2 cellular contexts compared by ENCODE assay signal in the genomic region with DNA sequence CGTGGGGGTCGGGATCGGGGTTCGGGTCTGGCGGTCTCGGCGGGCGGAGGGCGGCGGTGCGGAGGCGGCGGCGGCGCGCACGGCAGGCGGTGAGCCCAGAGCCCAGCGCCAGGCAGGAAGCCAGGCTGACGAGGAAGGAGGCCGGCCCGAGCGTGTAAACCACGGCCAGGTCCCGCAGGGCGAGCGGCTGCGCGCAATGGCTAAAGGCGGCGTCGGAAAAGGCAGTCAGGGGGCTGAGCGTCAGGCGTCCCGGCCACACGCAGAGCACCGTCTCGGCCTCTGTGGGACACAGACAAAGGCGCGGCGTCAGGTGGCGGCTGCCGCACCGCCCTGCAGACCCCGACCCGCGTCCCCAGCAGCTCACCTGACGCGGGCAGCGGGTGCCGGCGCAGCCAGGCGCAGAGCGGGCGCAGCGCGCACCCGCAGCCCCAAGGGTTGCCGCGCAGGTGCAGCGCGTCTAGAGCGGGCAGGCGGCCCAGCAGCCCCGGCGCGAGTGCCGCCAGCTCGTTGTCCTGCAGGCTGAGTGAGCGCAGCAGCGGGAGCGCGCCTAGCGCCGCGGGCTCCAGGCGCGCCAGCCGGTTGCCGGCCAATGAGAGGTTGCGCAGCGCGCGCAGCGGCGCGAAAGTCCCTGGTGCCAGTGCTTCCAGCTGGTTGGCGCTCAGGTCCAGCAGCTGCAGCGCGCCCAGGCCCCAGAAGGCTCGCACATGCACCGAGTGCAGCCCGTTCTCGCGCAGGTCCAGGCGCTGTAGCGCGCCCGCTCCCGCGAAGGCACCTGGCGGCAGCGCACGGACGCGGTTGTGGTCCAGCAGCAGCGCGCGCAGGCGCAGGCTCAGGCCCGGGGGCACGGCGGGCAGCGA.
TF ChIP-seq lines count a peak whose summit lies in the region.

No MANE protein-coding gene starts in this region.

TF ChIP-seq in IMR-90, 13 proteins besides CTCF, POLR2A, EP300 and RAD21:
- TF ChIP-seq, protein P1, sequence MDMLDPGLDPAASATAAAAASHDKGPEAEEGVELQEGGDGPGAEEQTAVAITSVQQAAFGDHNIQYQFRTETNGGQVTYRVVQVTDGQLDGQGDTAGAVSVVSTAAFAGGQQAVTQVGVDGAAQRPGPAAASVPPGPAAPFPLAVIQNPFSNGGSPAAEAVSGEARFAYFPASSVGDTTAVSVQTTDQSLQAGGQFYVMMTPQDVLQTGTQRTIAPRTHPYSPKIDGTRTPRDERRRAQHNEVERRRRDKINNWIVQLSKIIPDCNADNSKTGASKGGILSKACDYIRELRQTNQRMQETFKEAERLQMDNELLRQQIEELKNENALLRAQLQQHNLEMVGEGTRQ (IDR thresholded peaks at IDR 0.05; ENCODE audit: low read depth, low read length) = no peak
- TF ChIP-seq MXI1 (IDR thresholded peaks at IDR 0.05; ENCODE audit: borderline replicate concordance, low read depth, low read length) (no peak), FOS (IDR thresholded peaks at IDR 0.05; ENCODE audit: low read depth, low read length) (no peak), RCOR1 (IDR thresholded peaks at IDR 0.05; ENCODE audit: insufficient replicate concordance, low read length) (no peak), SMC3 (IDR thresholded peaks at IDR 0.05; ENCODE audit: low read depth, low read length) (no peak), RFX5 (IDR thresholded peaks at IDR 0.05; ENCODE audit: low read depth, low read length) (no peak), CEBPB (IDR thresholded peaks at IDR 0.05; ENCODE audit: low read depth, low read length) (no peak), MAZ (IDR thresholded peaks at IDR 0.05; ENCODE audit: borderline replicate concordance, low read depth, low read length) (no peak), MAFK (IDR thresholded peaks at IDR 0.05; ENCODE audit: low read depth, low read length) (no peak), NFE2L2 (IDR thresholded peaks at IDR 0.05; ENCODE audit: low read depth, low read length) (no peak), BHLHE40 (IDR thresholded peaks at IDR 0.05; ENCODE audit: low read depth, low read length) (no peak), CHD1 (IDR thresholded peaks at IDR 0.05; ENCODE audit: low read depth, low read length) (no peak)
- TF ChIP-seq, protein P2, sequence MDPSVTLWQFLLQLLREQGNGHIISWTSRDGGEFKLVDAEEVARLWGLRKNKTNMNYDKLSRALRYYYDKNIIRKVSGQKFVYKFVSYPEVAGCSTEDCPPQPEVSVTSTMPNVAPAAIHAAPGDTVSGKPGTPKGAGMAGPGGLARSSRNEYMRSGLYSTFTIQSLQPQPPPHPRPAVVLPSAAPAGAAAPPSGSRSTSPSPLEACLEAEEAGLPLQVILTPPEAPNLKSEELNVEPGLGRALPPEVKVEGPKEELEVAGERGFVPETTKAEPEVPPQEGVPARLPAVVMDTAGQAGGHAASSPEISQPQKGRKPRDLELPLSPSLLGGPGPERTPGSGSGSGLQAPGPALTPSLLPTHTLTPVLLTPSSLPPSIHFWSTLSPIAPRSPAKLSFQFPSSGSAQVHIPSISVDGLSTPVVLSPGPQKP (IDR thresholded peaks at IDR 0.05; ENCODE audit: borderline replicate concordance, low read depth, low read length) = no peak

TF ChIP-seq in H1, 55 proteins besides CTCF, POLR2A, EP300 and RAD21:
- TF ChIP-seq HDAC6 (IDR thresholded peaks at IDR 0.05; ENCODE audit: low read depth, low read length) (no peak), SUZ12 (IDR thresholded peaks at IDR 0.05; ENCODE audit: low read length) (peak; percentile 77), GABPA (IDR thresholded peaks at IDR 0.05; ENCODE audit: borderline replicate concordance, insufficient read depth, low read length) (peak; percentile 59), POLR2AphosphoS5 (IDR thresholded peaks at IDR 0.05; ENCODE audit: low read depth, low read length) (no peak), NRF1 (IDR thresholded peaks at IDR 0.05; ENCODE audit: low read depth, low read length) (peak; percentile 64), KDM1A (IDR thresholded peaks at IDR 0.05; ENCODE audit: borderline replicate concordance, low read length) (peak; percentile 9; the same call in 1 of the 2 replicates), SIN3A (conservative IDR thresholded peaks at IDR 0.05 in 1 of 2, IDR thresholded peaks at IDR 0.05 in 1 of 2; ENCODE audit: low read depth in 1 of 2, low read length in 2 of 2) (0 out of 4 replicates have a peak, but pooled peaks of 1 of the 2 experiments have one; percentile 27), TCF12 (IDR thresholded peaks at IDR 0.05; ENCODE audit: low read depth, low read length) (peak; percentile 36; the same call in 1 of the 2 replicates), CBX8 (IDR thresholded peaks at IDR 0.05; ENCODE audit: borderline replicate concordance, low read depth, low read length) (no peak), KDM4A (IDR thresholded peaks at IDR 0.05; ENCODE audit: low read depth, low read length, severe bottlenecking) (no peak), TEAD4 (IDR thresholded peaks at IDR 0.05; ENCODE audit: low read depth, low read length) (0 out of 2 replicates have a peak, but pooled peaks have one; percentile 5), TAF1 (IDR thresholded peaks at IDR 0.05; ENCODE audit: low read depth, low read length) (peak; percentile 63; the same call in 1 of the 2 replicates), KDM5A (IDR thresholded peaks at IDR 0.05; ENCODE audit: low read length) (no peak), EZH2 (IDR thresholded peaks at IDR 0.05; ENCODE audit: low read depth, low read length, severe bottlenecking) (peak; percentile 65), SP2 (IDR thresholded peaks at IDR 0.05; ENCODE audit: low read length) (no peak)
- TF ChIP-seq, protein P3, sequence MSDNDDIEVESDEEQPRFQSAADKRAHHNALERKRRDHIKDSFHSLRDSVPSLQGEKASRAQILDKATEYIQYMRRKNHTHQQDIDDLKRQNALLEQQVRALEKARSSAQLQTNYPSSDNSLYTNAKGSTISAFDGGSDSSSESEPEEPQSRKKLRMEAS (IDR thresholded peaks at IDR 0.05) = peak; percentile 87
- TF ChIP-seq, protein P4, sequence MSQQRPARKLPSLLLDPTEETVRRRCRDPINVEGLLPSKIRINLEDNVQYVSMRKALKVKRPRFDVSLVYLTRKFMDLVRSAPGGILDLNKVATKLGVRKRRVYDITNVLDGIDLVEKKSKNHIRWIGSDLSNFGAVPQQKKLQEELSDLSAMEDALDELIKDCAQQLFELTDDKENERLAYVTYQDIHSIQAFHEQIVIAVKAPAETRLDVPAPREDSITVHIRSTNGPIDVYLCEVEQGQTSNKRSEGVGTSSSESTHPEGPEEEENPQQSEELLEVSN (IDR thresholded peaks at IDR 0.05) = peak; percentile 83
- TF ChIP-seq, protein P5, sequence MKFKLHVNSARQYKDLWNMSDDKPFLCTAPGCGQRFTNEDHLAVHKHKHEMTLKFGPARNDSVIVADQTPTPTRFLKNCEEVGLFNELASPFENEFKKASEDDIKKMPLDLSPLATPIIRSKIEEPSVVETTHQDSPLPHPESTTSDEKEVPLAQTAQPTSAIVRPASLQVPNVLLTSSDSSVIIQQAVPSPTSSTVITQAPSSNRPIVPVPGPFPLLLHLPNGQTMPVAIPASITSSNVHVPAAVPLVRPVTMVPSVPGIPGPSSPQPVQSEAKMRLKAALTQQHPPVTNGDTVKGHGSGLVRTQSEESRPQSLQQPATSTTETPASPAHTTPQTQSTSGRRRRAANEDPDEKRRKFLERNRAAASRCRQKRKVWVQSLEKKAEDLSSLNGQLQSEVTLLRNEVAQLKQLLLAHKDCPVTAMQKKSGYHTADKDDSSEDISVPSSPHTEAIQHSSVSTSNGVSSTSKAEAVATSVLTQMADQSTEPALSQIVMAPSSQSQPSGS (IDR thresholded peaks at IDR 0.05; ENCODE audit: low read length) = no peak
